Comparison of ENCODE assay signal across 17 cellular contexts in genomic region chr22:25366408-25366807, GRCh38.
DNase-seq lines count a peak whose midpoint lies in the region; ATAC-seq and TF ChIP-seq lines count a peak whose summit lies in the region.
"Had no signal": no experiment of that assay in that cellular context is flagged by ENCODE, and none has a peak within 500 bp of the region (broad histone marks: within the 10 kb centered on the region; RNA-seq: fewer than 3 reads in every experiment).

No MANE protein-coding gene starts in this region.

- peaks cover 54 to 88% (median 81%) of the 10 kb centered on the region in 10 experiments for H3K4me1 ChIP-seq in BLaER1 treated with 17β-estradiol and CSF1 and Interleukin-3, amounts not matched to agents 10 nM and 100 nM
- peaks cover 38% of the 10 kb centered on the region for H3K4me1 ChIP-seq in mucosa of descending colon (ENCODE audit: low read depth)

- H3K27ac ChIP-seq in BLaER1 treated with 17β-estradiol and CSF1 and Interleukin-3, amounts not matched to agents 10 nM and 100 nM: peak overlapping the region in 7 of 11 experiments; percentile 17 to 60 (median 29); a peak in 5 of 22 replicates
- no peak overlapping the region for H3K27ac ChIP-seq in brain microvascular endothelial cell

- H3K9ac ChIP-seq in BLaER1 treated with 17β-estradiol and CSF1 and Interleukin-3, amounts not matched to agents 10 nM and 100 nM: peak overlapping the region in 5 of 11 experiments; percentile 8 to 54 (median 28); a peak in 6 of 22 replicates

- ATAC-seq in mucosa of descending colon (no peak), GM21447 (IDR thresholded peaks at IDR 0.05; ENCODE audit: unreplicated experiment) (no peak)
- ATAC-seq: GM12878, SK-N-SH treated with all-trans-retinoic acid at 6 μM for 48 hours had no signal

- H3K4me3 ChIP-seq in BLaER1 treated with 17β-estradiol and CSF1 and Interleukin-3, amounts not matched to agents 10 nM and 100 nM: no peak overlapping the region
- H3K4me3 ChIP-seq in H7 (ENCODE audit: insufficient read depth, low read depth, low read length): no peak overlapping the region
- no peak overlapping the region for H3K4me3 ChIP-seq in brain microvascular endothelial cell (ENCODE audit: low read depth, low read length)
- no peak overlapping the region for H3K4me3 ChIP-seq in mucosa of descending colon
- H3K4me3 ChIP-seq: GM12878 had no signal

- intact Hi-C loops in mucosa of descending colon (cut with DNase I, micrococcal nuclease): no loop called here

- DNase-seq in H7: peak; percentile 75
- DNase-seq in brain microvascular endothelial cell: no peak
- peak in 2 of 3 donors; percentile 29 to 38 for DNase-seq in mucosa of descending colon
- DNase-seq in NCI-H510A (lab: John Stamatoyannopoulos, UW): no peak
- no peak for DNase-seq in C1 segment of cervical spinal cord (lab: John Stamatoyannopoulos, UW)
- DNase-seq: ACHN; CD8-positive, alpha-beta memory T cell; DMS79 treated with DMSO at 0.1 percent for 48 hours; NCI-H1048; NCI-H1436 treated with DMSO at 0.1 percent for 48 hours; NCI-H2081; NCI-H524; SHP77 had no signal

- no peaks in the 10 kb centered on the region for H3K27me3 ChIP-seq in BLaER1 treated with 17β-estradiol and CSF1 and Interleukin-3, amounts not matched to agents 10 nM and 100 nM
- H3K27me3 ChIP-seq in H7 (ENCODE audit: control insufficient read depth, insufficient read depth, low read length) (no peaks in the 10 kb centered on the region), brain microvascular endothelial cell (replicated peaks) (no peaks in the 10 kb centered on the region)

- in situ Hi-C loops in brain microvascular endothelial cell (cut with HindIII; ENCODE audit: low pct_ligation_motif_present, low sequenced_read_pairs): no loop called here

- peaks cover 74 to 100% (median 96%) of the 10 kb centered on the region in 11 experiments; a peak in 21 of 22 replicates for H4K20me1 ChIP-seq in BLaER1 treated with 17β-estradiol and CSF1 and Interleukin-3, amounts not matched to agents 10 nM and 100 nM

- peaks cover 8 to 55% (median 36%) of the 10 kb centered on the region in 11 experiments; a peak in 21 of 22 replicates for H3K36me3 ChIP-seq in BLaER1 treated with 17β-estradiol and CSF1 and Interleukin-3, amounts not matched to agents 10 nM and 100 nM
- no peaks in the 10 kb centered on the region for H3K36me3 ChIP-seq in H7 (replicated peaks; ENCODE audit: control insufficient read depth, insufficient read depth, low read length)
- H3K36me3 ChIP-seq in brain microvascular endothelial cell (replicated peaks): no peaks in the 10 kb centered on the region
- no peaks in the 10 kb centered on the region for H3K36me3 ChIP-seq in mucosa of descending colon (ENCODE audit: low read depth)

- TF ChIP-seq CTCF in brain microvascular endothelial cell (IDR thresholded peaks at IDR 0.05; ENCODE audit: low read depth, low read length, missing control alignments) (peak; percentile 5), mucosa of descending colon (IDR thresholded peaks at IDR 0.05) (no peak)

- peak overlapping the region; percentile 53 to 91 (median 76); a peak in 21 of 22 replicates for H3K4me2 ChIP-seq in BLaER1 treated with 17β-estradiol and CSF1 and Interleukin-3, amounts not matched to agents 10 nM and 100 nM

- H3K9me3 ChIP-seq in BLaER1 treated with 17β-estradiol and CSF1 and Interleukin-3, amounts not matched to agents 10 nM and 100 nM (replicated peaks in 1 of 11): no peaks in the 10 kb centered on the region
- no peaks in the 10 kb centered on the region for H3K9me3 ChIP-seq in mucosa of descending colon

Comparison
In these comparisons a context has a peak if more than half of its experiments do, and no peak if none do; other contexts are left out.
1. DNase-seq: peak in H7 (single experiment) and mucosa of descending colon (2 of 3); none in brain microvascular endothelial cell (single experiment), NCI-H510A (single experiment) and C1 segment of cervical spinal cord (0 of 14).